Comparison of ENCODE assay signal across 42 cellular contexts in genomic region chr4:73431813-73432168, GRCh38. TPM values are rescaled to one million over a fixed set of nuclear protein-coding genes. Genes with fewer than 3 reads are reported as not detected.
"Had no signal": no experiment of that assay in that cellular context is flagged by ENCODE, and none has a peak within 500 bp of the region (broad histone marks: within the 10 kb centered on the region; RNA-seq: fewer than 3 reads in every experiment).

No MANE protein-coding gene starts in this region.

- H3K27ac ChIP-seq: adrenal gland, body of pancreas, brain microvascular endothelial cell, cardiac muscle cell, VCaP had no signal

- H3K36me3 Mint-ChIP-seq: activated CD4-positive, alpha-beta memory T cell treated with anti-CD3 and anti-CD28 coated beads for 36 hours; activated naive CD4-positive, alpha-beta T cell treated with anti-CD3 and anti-CD28 coated beads, Interleukin-2, amount 50 U/mL, for 72 hours; activated naive CD8-positive, alpha-beta T cell treated with anti-CD3 and anti-CD28 coated beads for 36 hours had no signal

- H3K36me3 ChIP-seq: adrenal gland, brain microvascular endothelial cell, cardiac muscle cell had no signal

- H3K27ac Mint-ChIP-seq: activated B cell treated with CpG ODN at 0.5 μM for 24 hours; activated CD4-positive, alpha-beta memory T cell treated with anti-CD3 and anti-CD28 coated beads for 36 hours; activated CD4-positive, alpha-beta T cell treated with anti-CD3 and anti-CD28 coated beads, Interleukin-2, amount 10 ng/mL, durations not matched to agents 24 days and 14 days; activated CD8-positive, alpha-beta T cell treated with anti-CD3 and anti-CD28 coated beads for 36 hours; activated naive CD4-positive, alpha-beta T cell treated with anti-CD3 and anti-CD28 coated beads for 36 hours; activated naive CD4-positive, alpha-beta T cell treated with anti-CD3 and anti-CD28 coated beads, Interleukin-2, amount 50 U/mL, for 72 hours; activated naive CD8-positive, alpha-beta T cell treated with anti-CD3 and anti-CD28 coated beads for 36 hours; activated T-cell treated with anti-CD3 and anti-CD28 coated beads, Interleukin-2, amount 50 U/mL, for 72 hours; activated T-helper 1 cell treated with anti-CD3 and anti-CD28 coated beads, Interleukin-12 subunit alpha, Interleukin-12 subunit beta, Interleukin-2, Interleukin-4 antibody, amounts not matched to agents 30 ng/mL and 10 ng/mL and 1 ng/mL, durations not matched to agents 14 hours and 24 hours and 36 hours; activated T-helper 17 cell treated with anti-CD3 and anti-CD28 coated beads, Interleukin-2, amount 50 U/mL, for 72 hours; T-helper 1 cell treated with Interleukin-12 subunit alpha and Interleukin-12 subunit beta and Interleukin-4 antibody, amounts not matched to agents 30 μg/mL and 1 μg/mL, for 36 hours; T-helper 2 cell treated with Interferon-gamma antibody and Interleukin-4, amounts not matched to agents 5 μg/mL and 100 μg/mL, for 36 hours had no signal

- H3K4me1 ChIP-seq: adrenal gland had no signal

- H3K9me3 Mint-ChIP-seq: activated B cell treated with CpG ODN at 0.5 μM for 24 hours; activated CD4-positive, alpha-beta memory T cell treated with anti-CD3 and anti-CD28 coated beads for 36 hours; activated CD4-positive, alpha-beta T cell treated with anti-CD3 and anti-CD28 coated beads, Interleukin-2, amount 10 ng/mL, durations not matched to agents 24 days and 14 days; activated CD8-positive, alpha-beta T cell treated with anti-CD3 and anti-CD28 coated beads for 36 hours; activated naive CD4-positive, alpha-beta T cell treated with anti-CD3 and anti-CD28 coated beads for 36 hours; activated naive CD4-positive, alpha-beta T cell treated with anti-CD3 and anti-CD28 coated beads, Interleukin-2, amount 50 U/mL, for 72 hours; activated naive CD8-positive, alpha-beta T cell treated with anti-CD3 and anti-CD28 coated beads for 36 hours; activated T-cell treated with anti-CD3 and anti-CD28 coated beads, Interleukin-2, amount 50 U/mL, for 4 hours; activated T-cell treated with anti-CD3 and anti-CD28 coated beads, Interleukin-2, amount 50 U/mL, for 72 hours; activated T-helper 1 cell treated with anti-CD3 and anti-CD28 coated beads, Interleukin-12 subunit alpha, Interleukin-12 subunit beta, Interleukin-2, Interleukin-4 antibody, amounts not matched to agents 30 ng/mL and 10 ng/mL and 1 ng/mL, durations not matched to agents 14 hours and 24 hours and 36 hours; activated T-helper 17 cell treated with anti-CD3 and anti-CD28 coated beads, Interleukin-2, amount 50 U/mL, for 72 hours; central memory CD8-positive, alpha-beta T cell; T-helper 1 cell treated with Interleukin-12 subunit alpha and Interleukin-12 subunit beta and Interleukin-4 antibody, amounts not matched to agents 30 μg/mL and 1 μg/mL, for 36 hours; T-helper 2 cell treated with Interferon-gamma antibody and Interleukin-4, amounts not matched to agents 5 μg/mL and 100 μg/mL, for 36 hours had no signal

- H3K4me3 ChIP-seq: adrenal gland, body of pancreas, cardiac muscle cell had no signal

- H3K4me1 Mint-ChIP-seq: activated B cell treated with CpG ODN at 0.5 μM for 24 hours; activated CD4-positive, alpha-beta T cell treated with anti-CD3 and anti-CD28 coated beads, Interleukin-2, amount 10 ng/mL, durations not matched to agents 24 days and 14 days; activated naive CD8-positive, alpha-beta T cell treated with anti-CD3 and anti-CD28 coated beads for 36 hours; activated T-helper 17 cell treated with anti-CD3 and anti-CD28 coated beads, Interleukin-2, amount 50 U/mL, for 72 hours; central memory CD8-positive, alpha-beta T cell had no signal

- DNase-seq: activated B cell treated with CpG ODN at 0.5 μM for 24 hours; activated CD4-positive, alpha-beta memory T cell treated with anti-CD3 and anti-CD28 coated beads for 36 hours; activated CD4-positive, alpha-beta T cell treated with anti-CD3 and anti-CD28 coated beads for 4 hours; activated CD4-positive, alpha-beta T cell treated with anti-CD3 and anti-CD28 coated beads, Interleukin-2, amount 10 ng/mL, durations not matched to agents 24 days and 14 days; activated CD4-positive, alpha-beta T cell treated with anti-CD3 and anti-CD28 coated beads, Interleukin-2, amount 50 U/mL, for 1 hour; activated CD4-positive, alpha-beta T cell treated with anti-CD3 and anti-CD28 coated beads, Interleukin-2, amount 50 U/mL, for 4 hours; activated CD4-positive, CD25-positive, alpha-beta regulatory T cell treated with anti-CD3 and anti-CD28 coated beads, Interleukin-2, amount 50 U/mL, for 72 hours; activated CD8-positive, alpha-beta memory T cell treated with anti-CD3 and anti-CD28 coated beads, Interleukin-2, amount 50 U/mL, for 4 hours; activated CD8-positive, alpha-beta T cell treated with anti-CD3 and anti-CD28 coated beads for 36 hours; activated effector memory CD4-positive, alpha-beta T cell treated with anti-CD3 and anti-CD28 coated beads, Interleukin-2, amount 50 U/mL, for 16 hours; activated gamma-delta T cell treated with Interleukin-2 at 50 U/mL for 16 hours; activated naive CD4-positive, alpha-beta T cell; activated naive CD4-positive, alpha-beta T cell treated with anti-CD3 and anti-CD28 coated beads for 36 hours; activated naive CD4-positive, alpha-beta T cell treated with anti-CD3 and anti-CD28 coated beads, Interleukin-2, amount 50 U/mL, for 16 hours; activated naive CD8-positive, alpha-beta T cell treated with anti-CD3 and anti-CD28 coated beads for 36 hours; activated T-cell treated with anti-CD3 and anti-CD28 coated beads for 4 hours; activated T-cell treated with anti-CD3 and anti-CD28 coated beads, Interleukin-2, amount 50 U/mL, for 1 hour; activated T-cell treated with anti-CD3 and anti-CD28 coated beads, Interleukin-2, amount 50 U/mL, for 4 hours; activated T-cell treated with anti-CD3 and anti-CD28 coated beads, Interleukin-2, amount 50 U/mL, for 72 hours; adrenal gland; amniotic stem cell; aorta; body of pancreas; brain microvascular endothelial cell; caudate nucleus; cerebellar nuclear complex; T-helper 1 cell; T-helper 2 cell; T-helper 9 cell had no signal

- ATAC-seq: activated CD8-positive, alpha-beta T cell treated with anti-CD3 and anti-CD28 coated beads for 36 hours; activated naive CD4-positive, alpha-beta T cell treated with anti-CD3 and anti-CD28 coated beads, Interleukin-2, amount 50 U/mL, for 72 hours; activated T-cell treated with anti-CD3 and anti-CD28 coated beads, Interleukin-2, amount 50 U/mL, for 4 hours; activated T-cell treated with anti-CD3 and anti-CD28 coated beads, Interleukin-2, amount 50 U/mL, for 72 hours; activated T-helper 17 cell treated with anti-CD3 and anti-CD28 coated beads, Interleukin-2, amount 50 U/mL, for 72 hours; body of pancreas had no signal

- H3K27me3 ChIP-seq: adrenal gland, body of pancreas, brain microvascular endothelial cell, cardiac muscle cell had no signal

- H3K9me3 ChIP-seq: adrenal gland, body of pancreas had no signal

- FAIRE-seq: astrocyte, bronchial epithelial cell, TTC549 had no signal

- H3K4me3 Mint-ChIP-seq: activated B cell treated with CpG ODN at 0.5 μM for 24 hours; activated CD4-positive, alpha-beta memory T cell treated with anti-CD3 and anti-CD28 coated beads for 36 hours; activated CD4-positive, alpha-beta T cell treated with anti-CD3 and anti-CD28 coated beads, Interleukin-2, amount 10 ng/mL, durations not matched to agents 24 days and 14 days; activated CD8-positive, alpha-beta T cell treated with anti-CD3 and anti-CD28 coated beads for 36 hours; activated naive CD4-positive, alpha-beta T cell treated with anti-CD3 and anti-CD28 coated beads for 36 hours; activated naive CD8-positive, alpha-beta T cell treated with anti-CD3 and anti-CD28 coated beads for 36 hours; activated T-cell treated with anti-CD3 and anti-CD28 coated beads, Interleukin-2, amount 50 U/mL, for 4 hours; activated T-cell treated with anti-CD3 and anti-CD28 coated beads, Interleukin-2, amount 50 U/mL, for 72 hours; activated T-helper 1 cell treated with anti-CD3 and anti-CD28 coated beads, Interleukin-12 subunit alpha, Interleukin-12 subunit beta, Interleukin-2, Interleukin-4 antibody, amounts not matched to agents 30 ng/mL and 10 ng/mL and 1 ng/mL, durations not matched to agents 14 hours and 24 hours and 36 hours; activated T-helper 17 cell treated with anti-CD3 and anti-CD28 coated beads, Interleukin-2, amount 50 U/mL, for 72 hours; central memory CD8-positive, alpha-beta T cell; T-helper 1 cell treated with Interleukin-12 subunit alpha and Interleukin-12 subunit beta and Interleukin-4 antibody, amounts not matched to agents 30 μg/mL and 1 μg/mL, for 36 hours; T-helper 2 cell treated with Interferon-gamma antibody and Interleukin-4, amounts not matched to agents 5 μg/mL and 100 μg/mL, for 36 hours had no signal

RNA-seq across cellular contexts. Expression of gene AFP, which starts 4.2 kb away (rescaled TPM):
- total RNA-seq: activated B cell treated with CpG ODN at 0.5 μM for 24 hours; activated CD4-positive, alpha-beta memory T cell treated with anti-CD3 and anti-CD28 coated beads for 36 hours; activated CD4-positive, alpha-beta T cell treated with anti-CD3 and anti-CD28 coated beads, Interleukin-2, amount 10 ng/mL, durations not matched to agents 24 days and 14 days; activated CD8-positive, alpha-beta memory T cell treated with anti-CD3 and anti-CD28 coated beads for 36 hours; activated CD8-positive, alpha-beta T cell treated with anti-CD3 and anti-CD28 coated beads for 36 hours; activated naive CD4-positive, alpha-beta T cell treated with anti-CD3 and anti-CD28 coated beads for 36 hours; activated naive CD4-positive, alpha-beta T cell treated with anti-CD3 and anti-CD28 coated beads, Interleukin-2, amount 50 U/mL, for 72 hours; activated naive CD8-positive, alpha-beta T cell treated with anti-CD3 and anti-CD28 coated beads for 36 hours; activated T-cell treated with anti-CD3 and anti-CD28 coated beads, Interleukin-2, amount 50 U/mL, for 72 hours; activated T-helper 1 cell treated with anti-CD3 and anti-CD28 coated beads, Interleukin-12 subunit alpha, Interleukin-12 subunit beta, Interleukin-2, Interleukin-4 antibody, amounts not matched to agents 30 ng/mL and 10 ng/mL and 1 ng/mL, durations not matched to agents 14 hours and 24 hours and 36 hours; activated T-helper 17 cell treated with anti-CD3 and anti-CD28 coated beads, Interleukin-2, amount 50 U/mL, for 72 hours; body of pancreas; bronchial epithelial cell; chondrocyte had no signal
- polyA plus RNA-seq: aorta had no signal

RNA-seq across cellular contexts. Expression of gene ALB, which starts 27.7 kb away (rescaled TPM):
- total RNA-seq: activated B cell treated with CpG ODN at 0.5 μM for 24 hours; activated CD4-positive, alpha-beta memory T cell treated with anti-CD3 and anti-CD28 coated beads for 36 hours; activated CD4-positive, alpha-beta T cell treated with anti-CD3 and anti-CD28 coated beads, Interleukin-2, amount 10 ng/mL, durations not matched to agents 24 days and 14 days; activated CD8-positive, alpha-beta memory T cell treated with anti-CD3 and anti-CD28 coated beads for 36 hours; activated CD8-positive, alpha-beta T cell treated with anti-CD3 and anti-CD28 coated beads for 36 hours; activated naive CD4-positive, alpha-beta T cell treated with anti-CD3 and anti-CD28 coated beads for 36 hours; activated naive CD4-positive, alpha-beta T cell treated with anti-CD3 and anti-CD28 coated beads, Interleukin-2, amount 50 U/mL, for 72 hours; activated naive CD8-positive, alpha-beta T cell treated with anti-CD3 and anti-CD28 coated beads for 36 hours; activated T-helper 1 cell treated with anti-CD3 and anti-CD28 coated beads, Interleukin-12 subunit alpha, Interleukin-12 subunit beta, Interleukin-2, Interleukin-4 antibody, amounts not matched to agents 30 ng/mL and 10 ng/mL and 1 ng/mL, durations not matched to agents 14 hours and 24 hours and 36 hours; activated T-helper 17 cell treated with anti-CD3 and anti-CD28 coated beads, Interleukin-2, amount 50 U/mL, for 72 hours; astrocyte; bronchial epithelial cell; chondrocyte had no signal

RNA-seq across cellular contexts. Expression of gene AFM, which starts 49.8 kb away (rescaled TPM):
- total RNA-seq: activated B cell treated with CpG ODN at 0.5 μM for 24 hours; activated CD4-positive, alpha-beta memory T cell treated with anti-CD3 and anti-CD28 coated beads for 36 hours; activated CD4-positive, alpha-beta T cell treated with anti-CD3 and anti-CD28 coated beads, Interleukin-2, amount 10 ng/mL, durations not matched to agents 24 days and 14 days; activated CD8-positive, alpha-beta memory T cell treated with anti-CD3 and anti-CD28 coated beads for 36 hours; activated CD8-positive, alpha-beta T cell treated with anti-CD3 and anti-CD28 coated beads for 36 hours; activated naive CD4-positive, alpha-beta T cell treated with anti-CD3 and anti-CD28 coated beads for 36 hours; activated naive CD4-positive, alpha-beta T cell treated with anti-CD3 and anti-CD28 coated beads, Interleukin-2, amount 50 U/mL, for 72 hours; activated naive CD8-positive, alpha-beta T cell treated with anti-CD3 and anti-CD28 coated beads for 36 hours; activated T-cell treated with anti-CD3 and anti-CD28 coated beads, Interleukin-2, amount 50 U/mL, for 4 hours; activated T-cell treated with anti-CD3 and anti-CD28 coated beads, Interleukin-2, amount 50 U/mL, for 72 hours; activated T-helper 1 cell treated with anti-CD3 and anti-CD28 coated beads, Interleukin-12 subunit alpha, Interleukin-12 subunit beta, Interleukin-2, Interleukin-4 antibody, amounts not matched to agents 30 ng/mL and 10 ng/mL and 1 ng/mL, durations not matched to agents 14 hours and 24 hours and 36 hours; activated T-helper 17 cell treated with anti-CD3 and anti-CD28 coated beads, Interleukin-2, amount 50 U/mL, for 72 hours; adrenal gland; aorta; astrocyte; bronchial epithelial cell; cardiac muscle cell; chondrocyte had no signal
- polyA plus RNA-seq: adrenal gland, aorta had no signal
